11 cellular contexts compared by ENCODE assay signal in genomic region chr1:62222321-62222720, GRCh38. TPM values are rescaled to one million over a fixed set of nuclear protein-coding genes. Genes with fewer than 3 reads are reported as not detected.
"Had no signal": no experiment of that assay in that cellular context is flagged by ENCODE, and none has a peak within 500 bp of the region (broad histone marks: within the 10 kb centered on the region; RNA-seq: fewer than 3 reads in every experiment).

No MANE protein-coding gene starts in this region.

- DNase-seq: GM23248, GOT3, H7, HFFc6, KBM-7 had no signal

- ATAC-seq: HCT116, HepG2 had no signal

- H3K36me3 ChIP-seq: HAP-1 had no signal

- H3K4me3 ChIP-seq: GM23248, HAP-1 had no signal

- H3K9me3 ChIP-seq: HAP-1 had no signal

- H3K4me1 ChIP-seq: HAP-1 had no signal

- H3K27ac ChIP-seq: GM23248, HL-60 had no signal

RNA-seq across cellular contexts. Expression of gene L1TD1, which starts 27.7 kb away (rescaled TPM):
- total RNA-seq: H4, HepG2, HFFc6, HT1080 had no signal
- polyA plus RNA-seq: HepG2 had no signal
